In genomic region chrX:72100051-72100755, GRCh38 we compare ENCODE assay signal across 10 cellular contexts. TPM values are rescaled to one million over a fixed set of nuclear protein-coding genes. Genes with fewer than 3 reads are reported as not detected.
DNase-seq lines count a peak whose midpoint lies in the region; ATAC-seq, FAIRE-seq and TF ChIP-seq lines count a peak whose summit lies in the region.
"Had no signal": no experiment of that assay in that cellular context is flagged by ENCODE, and none has a peak within 500 bp of the region (broad histone marks: within the 10 kb centered on the region; RNA-seq: fewer than 3 reads in every experiment).

No MANE protein-coding gene starts in this region.

- peaks cover 37% of the 10 kb centered on the region for H3K4me1 Mint-ChIP-seq in CD8-positive, alpha-beta T cell (ENCODE audit: low read depth)

- H3K4me1 ChIP-seq in BLaER1: peaks cover 17% of the 10 kb centered on the region
- peaks cover 34% of the 10 kb centered on the region for H3K4me1 ChIP-seq in CD8-positive, alpha-beta T cell (ENCODE audit: insufficient read depth, low read length)
- peaks cover 23% of the 10 kb centered on the region for H3K4me1 ChIP-seq in MM.1S (ENCODE audit: low read length)

- peak overlapping the region; percentile 79 for H3K27ac Mint-ChIP-seq in CD8-positive, alpha-beta T cell

- intact Hi-C loops in CD8-positive, alpha-beta T cell (cut with DNase I, micrococcal nuclease): loop anchor here in 1 of 2 experiments (2.0 to 5.0 kb wide), 2 partner anchors 21 to 83 kb away; no protein-coding TSS in a partner anchor

- no peak overlapping the region for H3K4me3 ChIP-seq in BLaER1
- H3K4me3 ChIP-seq in CD8-positive, alpha-beta T cell (ENCODE audit: low read depth, low read length): no peak overlapping the region
- no peak overlapping the region for H3K4me3 ChIP-seq in MM.1S (ENCODE audit: low read length)
- H3K4me3 ChIP-seq in bronchial epithelial cell (ENCODE audit: low read depth, low read length): no peak overlapping the region
- H3K4me3 ChIP-seq in foreskin fibroblast (ENCODE audit: low read depth in 1 of 2, low read length in 2 of 2): no peak overlapping the region
- H3K4me3 ChIP-seq: GM23248 had no signal

- TF ChIP-seq CTCF in CD8-positive, alpha-beta T cell (IDR thresholded peaks at IDR 0.05): no peak
- TF ChIP-seq CTCF in MM.1S (IDR thresholded peaks at IDR 0.05; ENCODE audit: low read length) (no peak), bronchial epithelial cell (IDR thresholded peaks at IDR 0.05; ENCODE audit: insufficient read depth, low read length, severe bottlenecking) (no peak), foreskin fibroblast (IDR thresholded peaks at IDR 0.05; ENCODE audit: low read depth, low read length) (no peak)

- POLR2A ChIA-PET in CD8-positive, alpha-beta T cell (lab: Charles Lee): no interaction called here

- peak; percentile 16 for ATAC-seq in CD8-positive, alpha-beta T cell
- no peak for ATAC-seq in HG02938 (IDR thresholded peaks at IDR 0.05; ENCODE audit: unreplicated experiment)

- H3K27ac ChIP-seq in BLaER1 (no peak overlapping the region), MM.1S (ENCODE audit: low read length) (peak overlapping the region; percentile 53; the same call in 1 of the 2 replicates)
- H3K27ac ChIP-seq in CD8-positive, alpha-beta T cell (ENCODE audit: low read depth, low read length): no peak overlapping the region
- H3K27ac ChIP-seq: GM23248 had no signal

- DNase-seq in CD8-positive, alpha-beta T cell: peak in 1 of 7 experiments; percentile 45
- no peak for DNase-seq in MM.1S
- peak; percentile 53 for DNase-seq in bronchial epithelial cell (ENCODE audit: low read depth)
- DNase-seq in T1000 (lab: John Stamatoyannopoulos, UW): no peak
- DNase-seq in hepatic stellate cell (ENCODE audit: low spot score): no peak
- DNase-seq in foreskin fibroblast: no peak

- peaks cover 16% of the 10 kb centered on the region for H3K27me3 Mint-ChIP-seq in CD8-positive, alpha-beta T cell (ENCODE audit: low read depth)

- H3F3A ChIP-seq in MM.1S (ENCODE audit: insufficient read depth, low read length): no peaks in the 10 kb centered on the region

- no peaks in the 10 kb centered on the region for H3K9me3 Mint-ChIP-seq in CD8-positive, alpha-beta T cell

- peak overlapping the region; percentile 79 for H3K4me3 Mint-ChIP-seq in CD8-positive, alpha-beta T cell

- H3K4me2 ChIP-seq in BLaER1 (peak overlapping the region; percentile 48; the same call in 1 of the 2 replicates), MM.1S (ENCODE audit: low read depth, low read length) (no peak overlapping the region)

- no peak overlapping the region for H2AFZ ChIP-seq in MM.1S (ENCODE audit: low read length)
- H2AFZ ChIP-seq: GM23248 had no signal

- H3K27me3 ChIP-seq in BLaER1 (peaks cover 82% of the 10 kb centered on the region), MM.1S (replicated peaks; ENCODE audit: insufficient read depth, low read length) (no peaks in the 10 kb centered on the region), bronchial epithelial cell (ENCODE audit: control insufficient read depth, insufficient read depth, low read length) (no peaks in the 10 kb centered on the region)
- H3K27me3 ChIP-seq in CD8-positive, alpha-beta T cell (ENCODE audit: insufficient read depth, low read length): no peaks in the 10 kb centered on the region

- CTCF ChIA-PET in CD8-positive, alpha-beta T cell (lab: Charles Lee): no interaction called here

- peaks cover 39% of the 10 kb centered on the region; the same call in 1 of the 2 replicates for H4K20me1 ChIP-seq in BLaER1
- H4K20me1 ChIP-seq in MM.1S (ENCODE audit: insufficient read depth, low read length): no peaks in the 10 kb centered on the region

- H3K9me3 ChIP-seq in BLaER1 (no peaks in the 10 kb centered on the region), MM.1S (replicated peaks; ENCODE audit: insufficient read depth, low read length) (no peaks in the 10 kb centered on the region)
- no peaks in the 10 kb centered on the region for H3K9me3 ChIP-seq in CD8-positive, alpha-beta T cell (ENCODE audit: low read length)

- no peaks in the 10 kb centered on the region for H3K36me3 Mint-ChIP-seq in CD8-positive, alpha-beta T cell

- no peak overlapping the region for H3K9ac ChIP-seq in BLaER1
- H3K9ac ChIP-seq in MM.1S (ENCODE audit: low read length): no peak overlapping the region
- H3K9ac ChIP-seq: GM23248 had no signal

- no peak for FAIRE-seq in bronchial epithelial cell (lab: Jason Lieb, UNC)

- H3K9me2 ChIP-seq in MM.1S (replicated peaks; ENCODE audit: insufficient read depth, low read length): no peaks in the 10 kb centered on the region

- no peaks in the 10 kb centered on the region for H3K79me2 ChIP-seq in MM.1S (ENCODE audit: low read length)

- H3K36me3 ChIP-seq in BLaER1: no peaks in the 10 kb centered on the region
- no peaks in the 10 kb centered on the region for H3K36me3 ChIP-seq in CD8-positive, alpha-beta T cell (ENCODE audit: insufficient read depth, low read length)
- no peaks in the 10 kb centered on the region for H3K36me3 ChIP-seq in MM.1S (replicated peaks; ENCODE audit: insufficient read depth, low read length)
- H3K36me3 ChIP-seq in bronchial epithelial cell (ENCODE audit: control insufficient read depth, insufficient read depth, low read length): no peaks in the 10 kb centered on the region

RNA-seq across cellular contexts. Expression of gene RTL5, which starts 31.5 kb away (rescaled TPM):
- total RNA-seq in CD8-positive, alpha-beta T cell: 1 to 10 TPM in 1 of 2 experiments, under 1 TPM in 1; 0.52 to 1.1 TPM
- total RNA-seq in bronchial epithelial cell: not detected in 2 replicates
- total RNA-seq: HT-29 had no signal
